In genomic region chr13:99144306-99144705, GRCh38 we compare ENCODE assay signal across 18 cellular contexts. TPM values are rescaled to one million over a fixed set of nuclear protein-coding genes. Genes with fewer than 3 reads are reported as not detected.
DNase-seq lines count a peak whose midpoint lies in the region; ATAC-seq and TF ChIP-seq lines count a peak whose summit lies in the region.
"Had no signal": no experiment of that assay in that cellular context is flagged by ENCODE, and none has a peak within 500 bp of the region (broad histone marks: within the 10 kb centered on the region; RNA-seq: fewer than 3 reads in every experiment).

No MANE protein-coding gene starts in this region.

- H4K20me1 ChIP-seq in BLaER1: no peaks in the 10 kb centered on the region

- no peak for TF ChIP-seq POLR2A in tibial nerve (IDR thresholded peaks at IDR 0.05)

- H3K4me3 Mint-ChIP-seq in endothelial cell (ENCODE audit: unreplicated experiment): no peak overlapping the region
- H3K4me3 Mint-ChIP-seq: activated B cell treated with CpG ODN at 0.5 μM for 24 hours; dendritic cell treated with granulocyte-macrophage colony-stimulating factor and Interleukin-4, amounts not matched to agents 40 ng/mL and 50 ng/mL, for 4 days had no signal

- peaks cover 3% of the 10 kb centered on the region for H3K9me3 Mint-ChIP-seq in endothelial cell (ENCODE audit: unreplicated experiment)
- H3K9me3 Mint-ChIP-seq: activated B cell treated with CpG ODN at 0.5 μM for 24 hours had no signal

- DNase-seq in NOMO-1 treated with dmso at 0.1 percent for 144 hours (lab: John Stamatoyannopoulos, UW; ENCODE audit: unreplicated experiment) (peak; percentile 82), GM03348 (ENCODE audit: low spot score) (no peak), tibial nerve (ENCODE audit: low spot score in 2 of 2) (no peak), endothelial cell (ENCODE audit: low spot score) (no peak)
- DNase-seq: activated B cell treated with CpG ODN at 0.5 μM for 24 hours; activated T-cell treated with anti-CD3 and anti-CD28 coated beads, Interleukin-2, amount 50 U/mL, for 1 hour; amniotic stem cell; DMS79 treated with DMSO at 0.1 percent for 48 hours; H7; lower lobe of right lung; NCI-H524; SHP77 treated with DMSO at 0.1 percent for 48 hours; trophoblast cell had no signal

- H3K36me3 ChIP-seq in BLaER1: no peaks in the 10 kb centered on the region
- no peaks in the 10 kb centered on the region for H3K36me3 ChIP-seq in tibial nerve
- H3K36me3 ChIP-seq: lower lobe of right lung had no signal

- TF ChIP-seq EP300 in tibial nerve (IDR thresholded peaks at IDR 0.05): no peak

- H3K4me2 ChIP-seq in BLaER1: peak overlapping the region; percentile 45

- H3K27ac ChIP-seq in BLaER1 (no peak overlapping the region), tibial nerve (no peak overlapping the region)
- H3K27ac ChIP-seq: lower lobe of right lung had no signal

- no peaks in the 10 kb centered on the region for H3K4me1 Mint-ChIP-seq in endothelial cell (ENCODE audit: unreplicated experiment)
- H3K4me1 Mint-ChIP-seq: activated B cell treated with CpG ODN at 0.5 μM for 24 hours had no signal

- no peak overlapping the region for H3K27ac Mint-ChIP-seq in endothelial cell (ENCODE audit: unreplicated experiment)
- H3K27ac Mint-ChIP-seq: activated B cell treated with CpG ODN at 0.5 μM for 24 hours; dendritic cell treated with granulocyte-macrophage colony-stimulating factor and Interleukin-4, amounts not matched to agents 40 ng/mL and 50 ng/mL, for 4 days had no signal

- H3K9me3 ChIP-seq in BLaER1: peaks cover 15% of the 10 kb centered on the region
- peaks cover 0 to 11% (median 0%) of the 10 kb centered on the region in 4 donors for H3K9me3 ChIP-seq in tibial nerve
- H3K9me3 ChIP-seq: lower lobe of right lung had no signal

- H3K27me3 Mint-ChIP-seq in endothelial cell (ENCODE audit: unreplicated experiment): peaks cover 2% of the 10 kb centered on the region

- TF ChIP-seq CTCF in tibial nerve (IDR thresholded peaks at IDR 0.05) (no peak), endothelial cell (IDR thresholded peaks at IDR 0.05; ENCODE audit: unreplicated experiment) (no peak)

- ATAC-seq in GM19351 (IDR thresholded peaks at IDR 0.05; ENCODE audit: unreplicated experiment) (peak; percentile 78), HG03064 (IDR thresholded peaks at IDR 0.05; ENCODE audit: low read depth, unreplicated experiment) (peak; percentile 52), GM18870 (IDR thresholded peaks at IDR 0.05; ENCODE audit: unreplicated experiment) (no peak)
- ATAC-seq: lower lobe of right lung had no signal

- H3K27me3 ChIP-seq in BLaER1 (no peaks in the 10 kb centered on the region), tibial nerve (peaks cover 0 to 8% of the 10 kb centered on the region in 2 donors)

- 76 to 79% methylated on average over 6 of the region's 6 CpGs for WGBS in tibial nerve, 2 donors

- peaks cover 26% of the 10 kb centered on the region for H3K4me1 ChIP-seq in BLaER1
- H3K4me1 ChIP-seq in tibial nerve: no peaks in the 10 kb centered on the region
- H3K4me1 ChIP-seq: lower lobe of right lung had no signal

- H3K36me3 Mint-ChIP-seq in endothelial cell (ENCODE audit: low read depth, unreplicated experiment): no peaks in the 10 kb centered on the region

- no peak overlapping the region for H3K9ac ChIP-seq in BLaER1

- H3K4me3 ChIP-seq in BLaER1 (no peak overlapping the region), tibial nerve (no peak overlapping the region)
- H3K4me3 ChIP-seq: lower lobe of right lung had no signal

RNA-seq across cellular contexts. Expression of gene UBAC2, which starts 56.3 kb away (rescaled TPM):
- total RNA-seq in tibial nerve (10 to 100 TPM; 43.5 to 59.6 (median 52.0) TPM), endothelial cell (ENCODE audit: unreplicated experiment) (58.6 TPM)
